Comparison of ENCODE assay signal across 21 cellular contexts in genomic region chr2:127427376-127428056, GRCh38. TPM values are rescaled to one million over a fixed set of nuclear protein-coding genes. Genes with fewer than 3 reads are reported as not detected.
DNase-seq lines count a peak whose midpoint lies in the region; ATAC-seq and TF ChIP-seq lines count a peak whose summit lies in the region.
"Had no signal": no experiment of that assay in that cellular context is flagged by ENCODE, and none has a peak within 500 bp of the region (broad histone marks: within the 10 kb centered on the region; RNA-seq: fewer than 3 reads in every experiment).

No MANE protein-coding gene starts in this region.

- intact Hi-C loops in left ventricle myocardium inferior (cut with micrococcal nuclease) = no loop called here

- ATAC-seq in left lobe of liver = peak; percentile 5
- ATAC-seq: A549 had no signal

- H2AFZ ChIP-seq in neural progenitor cell (replicated peaks) = no peak overlapping the region

- no peaks in the 10 kb centered on the region for H3K36me3 Mint-ChIP-seq in neural progenitor cell
- H3K36me3 Mint-ChIP-seq: CD4-positive, alpha-beta memory T cell had no signal

- TF ChIP-seq POLR2A in erythroblast (IDR thresholded peaks at IDR 0.05; ENCODE audit: low read length) = no peak

- TF ChIP-seq CTCF in right atrium auricular region (IDR thresholded peaks at IDR 0.05) = no peak
- TF ChIP-seq CTCF in left ventricle myocardium inferior (IDR thresholded peaks at IDR 0.05; ENCODE audit: borderline replicate concordance) = no peak
- no peak for TF ChIP-seq CTCF in neural progenitor cell (IDR thresholded peaks at IDR 0.05)

- peaks cover 10% of the 10 kb centered on the region for H4K20me1 ChIP-seq in neural progenitor cell (ENCODE audit: low read depth)

- H3K4me2 ChIP-seq in neural progenitor cell = no peak overlapping the region
- H3K4me2 ChIP-seq: A549 had no signal

- H3K4me1 Mint-ChIP-seq in neural progenitor cell = peaks cover 15% of the 10 kb centered on the region

- H3K79me2 ChIP-seq in neural progenitor cell (ENCODE audit: low read depth) = no peaks in the 10 kb centered on the region

- no peaks in the 10 kb centered on the region for H3K9me3 Mint-ChIP-seq in neural progenitor cell
- H3K9me3 Mint-ChIP-seq: CD4-positive, alpha-beta memory T cell; HFFc6 had no signal

- H3K27ac ChIP-seq in right atrium auricular region (no peak overlapping the region), left ventricle myocardium inferior (replicated peaks) (no peak overlapping the region), neural progenitor cell (no peak overlapping the region)
- H3K27ac ChIP-seq: A549 had no signal

- H3K4me3 ChIP-seq in right atrium auricular region (no peak overlapping the region), left ventricle myocardium inferior (no peak overlapping the region), neural progenitor cell (no peak overlapping the region)
- H3K4me3 ChIP-seq: A549, HAP-1 had no signal

- no peak overlapping the region for H3K9ac ChIP-seq in neural progenitor cell

- H3K4me3 Mint-ChIP-seq in neural progenitor cell = no peak overlapping the region
- H3K4me3 Mint-ChIP-seq: CD4-positive, alpha-beta memory T cell; HFFc6 had no signal

- peak; percentile 28 for DNase-seq in right atrium auricular region (ENCODE audit: low spot score)
- DNase-seq in left ventricle myocardium inferior = no peak
- no peak for DNase-seq in left lobe of liver (ENCODE audit: low spot score)
- DNase-seq in mesenteric fat pad (ENCODE audit: low spot score) = peak; percentile 51
- no peak for DNase-seq in neural progenitor cell (ENCODE audit: low spot score)
- DNase-seq in erythroblast (lab: John Stamatoyannopoulos, UW) = no peak
- DNase-seq in NCI-H774 (lab: John Stamatoyannopoulos, UW) = no peak
- DNase-seq: 8988T; ACHN; C1 segment of cervical spinal cord; Calu3; CD4-positive, alpha-beta memory T cell; COR-L47; DMS53; DMS79 treated with DMSO at 0.1 percent for 48 hours; GF-D8; GOT3; HFFc6 had no signal

- H3K27me3 ChIP-seq in right atrium auricular region = peaks cover 0 to 12% of the 10 kb centered on the region in 2 donors
- peaks cover 41% of the 10 kb centered on the region for H3K27me3 ChIP-seq in left ventricle myocardium inferior (ENCODE audit: low read depth)
- peaks cover 34% of the 10 kb centered on the region for H3K27me3 ChIP-seq in neural progenitor cell

- H3K27me3 Mint-ChIP-seq in neural progenitor cell (ENCODE audit: insufficient read depth, low read depth) = peaks cover 18% of the 10 kb centered on the region

- H3K4me1 ChIP-seq in right atrium auricular region (peaks cover 0 to 13% of the 10 kb centered on the region in 2 donors), left ventricle myocardium inferior (peaks cover 14% of the 10 kb centered on the region), neural progenitor cell (peaks cover 13% of the 10 kb centered on the region)
- H3K4me1 ChIP-seq: A549 had no signal

- H3K27ac Mint-ChIP-seq in neural progenitor cell = no peak overlapping the region
- H3K27ac Mint-ChIP-seq: HFFc6 had no signal

- peaks cover 29% of the 10 kb centered on the region for H3F3A ChIP-seq in neural progenitor cell (ENCODE audit: low read depth)

- H3K36me3 ChIP-seq in right atrium auricular region (no peaks in the 10 kb centered on the region), left ventricle myocardium inferior (no peaks in the 10 kb centered on the region), neural progenitor cell (no peaks in the 10 kb centered on the region)
- H3K36me3 ChIP-seq: HAP-1 had no signal

- H3K9me3 ChIP-seq in right atrium auricular region (no peaks in the 10 kb centered on the region), left ventricle myocardium inferior (replicated peaks) (no peaks in the 10 kb centered on the region), neural progenitor cell (ENCODE audit: low read depth) (no peaks in the 10 kb centered on the region)
- H3K9me3 ChIP-seq: A549, HAP-1 had no signal

RNA-seq across cellular contexts. Expression of gene PROC, which starts 9.3 kb away (rescaled TPM):
- not detected for total RNA-seq in right atrium auricular region
- total RNA-seq in left ventricle myocardium inferior = not detected
- total RNA-seq in left lobe of liver = 479 TPM
- total RNA-seq in mesenteric fat pad = not detected
- 0.25 TPM in 1 of 2 replicates, not detected in the other for total RNA-seq in neural progenitor cell (ENCODE audit: low replicate concordance)
- total RNA-seq: CD4-positive, alpha-beta memory T cell; Daoy; HFFc6 had no signal

RNA-seq across cellular contexts. Expression of gene MAP3K2, which starts 39.7 kb away (rescaled TPM):
- 10 to 100 TPM; 20.5 to 20.8 TPM for total RNA-seq in right atrium auricular region
- total RNA-seq in left ventricle myocardium inferior = 22.2 TPM
- total RNA-seq in left lobe of liver = 48.9 TPM
- 62.0 TPM for total RNA-seq in mesenteric fat pad
- 24.5 and 27.7 TPM in 2 replicates for total RNA-seq in neural progenitor cell (ENCODE audit: low replicate concordance)

Comparison
In these comparisons a context has a peak if more than half of its experiments do, and no peak if none do; other contexts are left out.
1. DNase-seq: peak in right atrium auricular region (single experiment) and mesenteric fat pad (single experiment); none in left ventricle myocardium inferior (single experiment), left lobe of liver (single experiment), neural progenitor cell (single experiment), erythroblast (0 of 2) and NCI-H774 (single experiment).
2. RNA of gene PROC, which starts 9.3 kb away (total RNA-seq): 479 TPM in left lobe of liver (single experiment); not detected in right atrium auricular region, not detected in left ventricle myocardium inferior (single experiment), not detected in mesenteric fat pad (single experiment) and 0.25 TPM in neural progenitor cell; every median in the first group is over 100 times any median in the second.